Comparison of ENCODE assay signal across 9 cellular contexts in the genomic region with DNA sequence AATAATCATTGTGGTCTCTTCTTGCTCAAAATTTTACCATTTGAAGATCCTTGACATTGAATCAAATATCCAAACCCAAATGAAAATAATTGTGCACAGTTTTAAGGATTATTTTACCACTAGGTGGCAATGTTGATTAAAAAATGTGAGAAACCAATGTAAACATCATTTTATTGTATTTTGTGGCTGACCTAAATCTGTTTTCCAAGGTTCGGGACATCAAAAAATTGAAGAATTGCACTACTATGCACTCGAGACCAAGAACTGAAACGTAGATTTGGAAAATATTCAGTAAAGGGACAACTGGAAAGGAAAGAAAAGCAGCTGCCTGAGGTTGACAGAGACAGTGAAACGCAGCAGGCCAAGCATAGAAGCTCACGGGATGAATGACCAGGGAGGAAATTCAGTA.
DNase-seq lines count a peak whose midpoint lies in the region; ATAC-seq and TF ChIP-seq lines count a peak whose summit lies in the region.
"Had no signal": no experiment of that assay in that cellular context is flagged by ENCODE, and none has a peak within 500 bp of the region (broad histone marks: within the 10 kb centered on the region; RNA-seq: fewer than 3 reads in every experiment).

No MANE protein-coding gene starts in this region.

- H3K36me3 ChIP-seq in BJ (ENCODE audit: control insufficient read depth, insufficient read depth, low read length) (no peaks in the 10 kb centered on the region), GM23338 (ENCODE audit: insufficient read depth) (no peaks in the 10 kb centered on the region), hepatocyte (replicated peaks; ENCODE audit: insufficient read depth, low read depth) (no peaks in the 10 kb centered on the region), thyroid gland (no peaks in the 10 kb centered on the region)

- DNase-seq in BJ (ENCODE audit: low read depth), result no peak
- DNase-seq in GM23338 (ENCODE audit: low spot score), result peak; percentile 56
- no peak for DNase-seq in WTC11 (ENCODE audit: low spot score)
- no peak for DNase-seq in hepatocyte (ENCODE audit: low spot score)
- DNase-seq in thyroid gland, result no peak

- TF ChIP-seq CTCF in BJ (IDR thresholded peaks at IDR 0.05; ENCODE audit: insufficient read depth, low read depth, low read length) (0 out of 2 replicates have a peak, but pooled peaks have one; percentile 20), GM23338 (conservative IDR thresholded peaks at IDR 0.05; ENCODE audit: low read depth in 2 of 2) (peak; percentile 51 to 85), WTC11 (IDR thresholded peaks at IDR 0.05) (peak; percentile 40), hepatocyte (IDR thresholded peaks at IDR 0.05; ENCODE audit: poor library complexity) (peak; percentile 48), thyroid gland (IDR thresholded peaks at IDR 0.05) (peak in 5 of 6 experiments; percentile 12 to 59 (median 53))

- no peak overlapping the region for H3K4me3 ChIP-seq in BJ (ENCODE audit: low read depth, low read length)
- H3K4me3 ChIP-seq in GM23338, result no peak overlapping the region
- no peak overlapping the region for H3K4me3 ChIP-seq in hepatocyte
- H3K4me3 ChIP-seq in thyroid gland (replicated peaks in 1 of 3), result no peak overlapping the region

- H3K27me3 ChIP-seq in BJ (ENCODE audit: control insufficient read depth, insufficient read depth, low read length) (no peaks in the 10 kb centered on the region), GM23338 (ENCODE audit: insufficient read depth) (no peaks in the 10 kb centered on the region), hepatocyte (no peaks in the 10 kb centered on the region), thyroid gland (no peaks in the 10 kb centered on the region)

- H3K27me3 Mint-ChIP-seq in GM23338 (ENCODE audit: insufficient read depth, low read depth, poor library complexity), result peaks cover 2% of the 10 kb centered on the region
- no peaks in the 10 kb centered on the region for H3K27me3 Mint-ChIP-seq in WTC11 (ENCODE audit: low read depth)
- H3K27me3 Mint-ChIP-seq: stimulated activated naive CD8-positive, alpha-beta T cell treated with anti-CD3 and anti-CD28 coated beads, Interleukin-15, Interleukin-2, amounts not matched to agents 100 ng/mL and 50 ng/mL, for 24 hours had no signal

- POLR2A ChIA-PET in BJ (lab: Charles Lee) (interaction anchor here (1.3 kb wide), 1 partner anchor 19 kb away, joined by 6 read pairs; no protein-coding TSS in a partner anchor), WTC11 (lab: Charles Lee) (no interaction called here)

- no peaks in the 10 kb centered on the region for H3K9me3 ChIP-seq in hepatocyte (ENCODE audit: low read depth)
- no peaks in the 10 kb centered on the region for H3K9me3 ChIP-seq in thyroid gland

- H3F3A ChIP-seq in GM23338 (replicated peaks; ENCODE audit: low read depth), result no peaks in the 10 kb centered on the region

- CTCF ChIA-PET in BJ (lab: Yijun Ruan, JAX), result interaction anchor here (0.6 to 4.5 kb wide), 18 partner anchors 9 to 842 kb away, joined by 3 to 39 read pairs (median 4); no protein-coding TSS in a partner anchor
- CTCF ChIA-PET in WTC11 (lab: Charles Lee), result interaction anchor here (0.8 to 2.6 kb wide), 10 partner anchors 9 to 670 kb away, joined by 3 to 16 read pairs (median 4); no protein-coding TSS in a partner anchor

- H3K4me3 Mint-ChIP-seq in GM23338, result no peak overlapping the region
- no peak overlapping the region for H3K4me3 Mint-ChIP-seq in WTC11
- H3K4me3 Mint-ChIP-seq: stimulated activated naive CD8-positive, alpha-beta T cell treated with anti-CD3 and anti-CD28 coated beads, Interleukin-15, Interleukin-2, amounts not matched to agents 100 ng/mL and 50 ng/mL, for 24 hours had no signal

- intact Hi-C loops in thyroid gland (cut with DNase I), result loop anchor here (10.0 kb wide), 1 partner anchor 664 kb away; no protein-coding TSS in a partner anchor

- H3K4me2 ChIP-seq in GM23338 (no peak overlapping the region), hepatocyte (no peak overlapping the region)

- H4K20me1 ChIP-seq in GM23338 (replicated peaks; ENCODE audit: insufficient read depth) (no peaks in the 10 kb centered on the region), hepatocyte (ENCODE audit: insufficient read depth, poor library complexity, severe bottlenecking) (no peaks in the 10 kb centered on the region)

- no peak for TF ChIP-seq POLR2A in thyroid gland (IDR thresholded peaks at IDR 0.05)

- H3K9me2 ChIP-seq in GM23338 (ENCODE audit: insufficient read depth), result no peaks in the 10 kb centered on the region
- H3K9me2 ChIP-seq in hepatocyte (replicated peaks; ENCODE audit: insufficient read depth), result no peaks in the 10 kb centered on the region

- H3K27ac ChIP-seq in GM23338 (ENCODE audit: low read depth), result no peak overlapping the region
- H3K27ac ChIP-seq in hepatocyte, result peak overlapping the region; percentile 45
- no peak overlapping the region for H3K27ac ChIP-seq in thyroid gland

- H3K4me1 Mint-ChIP-seq in GM23338 (no peaks in the 10 kb centered on the region), WTC11 (peaks cover 12% of the 10 kb centered on the region)

- H3K79me2 ChIP-seq in GM23338 (replicated peaks; ENCODE audit: insufficient read depth) (no peaks in the 10 kb centered on the region), hepatocyte (no peaks in the 10 kb centered on the region)

- ATAC-seq in GM23338 (no peak), WTC11 (peak; percentile 24; the same call in 1 of the 2 replicates), HG03520 (IDR thresholded peaks at IDR 0.05; ENCODE audit: unreplicated experiment) (no peak), HG02623 (IDR thresholded peaks at IDR 0.05; ENCODE audit: unreplicated experiment) (no peak), GM18498 (IDR thresholded peaks at IDR 0.05; ENCODE audit: unreplicated experiment) (no peak)

- H3K4me1 ChIP-seq in GM23338 (ENCODE audit: insufficient read depth) (peaks cover 4% of the 10 kb centered on the region; the same call in 1 of the 2 replicates), hepatocyte (ENCODE audit: insufficient read depth) (peaks cover 17% of the 10 kb centered on the region), thyroid gland (peaks cover 0 to 19% of the 10 kb centered on the region in 2 donors)

- 66% methylated on average over 5 of the region's 5 CpGs for WGBS in hepatocyte (ENCODE audit: low lambda C conversion rate, missing lambda C conversion rate)
- 32 to 61% methylated on average over 5 of the region's 5 CpGs for WGBS in thyroid gland, 2 donors

- H2AFZ ChIP-seq in GM23338, result no peak overlapping the region
- H2AFZ ChIP-seq in hepatocyte, result no peak overlapping the region

- H3K36me3 Mint-ChIP-seq in GM23338 (ENCODE audit: low read depth), result no peaks in the 10 kb centered on the region
- H3K36me3 Mint-ChIP-seq in WTC11, result no peaks in the 10 kb centered on the region

- H3K27ac Mint-ChIP-seq in GM23338 (no peak overlapping the region), WTC11 (no peak overlapping the region)
- H3K27ac Mint-ChIP-seq: stimulated activated naive CD8-positive, alpha-beta T cell treated with anti-CD3 and anti-CD28 coated beads, Interleukin-15, Interleukin-2, amounts not matched to agents 100 ng/mL and 50 ng/mL, for 24 hours had no signal

- H3K9me3 Mint-ChIP-seq in GM23338, result no peaks in the 10 kb centered on the region
- no peaks in the 10 kb centered on the region for H3K9me3 Mint-ChIP-seq in WTC11
- H3K9me3 Mint-ChIP-seq: stimulated activated naive CD8-positive, alpha-beta T cell treated with anti-CD3 and anti-CD28 coated beads, Interleukin-15, Interleukin-2, amounts not matched to agents 100 ng/mL and 50 ng/mL, for 24 hours had no signal

TF ChIP-seq in GM23338, 12 proteins besides CTCF, POLR2A, EP300 and RAD21 (continues in another document):
- TF ChIP-seq EZH2 (IDR thresholded peaks at IDR 0.05; ENCODE audit: low read depth, unreplicated experiment), result no peak
- TF ChIP-seq JUNB (IDR thresholded peaks at IDR 0.05; ENCODE audit: unreplicated experiment), result no peak
- no peak for TF ChIP-seq ETS1 (IDR thresholded peaks at IDR 0.05)
- no peak for TF ChIP-seq EZH2phosphoT487 (IDR thresholded peaks at IDR 0.05; ENCODE audit: unreplicated experiment)

TF ChIP-seq in WTC11, 78 proteins besides CTCF, POLR2A, EP300 and RAD21:
- TF ChIP-seq ESRRA (CRISPR knock-in tag; IDR thresholded peaks at IDR 0.05; ENCODE audit: borderline replicate concordance), result no peak
